In genomic region chr15:39783244-39783820, GRCh38 we compare ENCODE assay signal across 8 cellular contexts. TPM values are rescaled to one million over a fixed set of nuclear protein-coding genes. Genes with fewer than 3 reads are reported as not detected.
DNase-seq lines count a peak whose midpoint lies in the region; ATAC-seq and TF ChIP-seq lines count a peak whose summit lies in the region.

No MANE protein-coding gene starts in this region.

- H2AFZ ChIP-seq in GM23338: peak overlapping the region; percentile 58; the same call in 1 of the 2 replicates
- H2AFZ ChIP-seq in SU-DHL-6 (ENCODE audit: low read depth, low read length, severe bottlenecking): peak overlapping the region; percentile 85

- H3K4me2 ChIP-seq in GM23338 (peak overlapping the region; percentile 94), SU-DHL-6 (ENCODE audit: low read depth, low read length, poor library complexity, severe bottlenecking) (peak overlapping the region; percentile 59)

- peaks cover 51% of the 10 kb centered on the region for H3K4me1 Mint-ChIP-seq in GM23338

- H3K36me3 ChIP-seq in GM23338 (ENCODE audit: insufficient read depth) (no peaks in the 10 kb centered on the region), SU-DHL-6 (ENCODE audit: low read length) (no peaks in the 10 kb centered on the region), rectal smooth muscle tissue (ENCODE audit: control insufficient read depth, insufficient read depth, low read length) (no peaks in the 10 kb centered on the region)

- H3K9me2 ChIP-seq in GM23338 (ENCODE audit: insufficient read depth) (no peaks in the 10 kb centered on the region), SU-DHL-6 (replicated peaks; ENCODE audit: insufficient read depth, low read length) (no peaks in the 10 kb centered on the region)

- H3K4me1 ChIP-seq in GM23338 (ENCODE audit: insufficient read depth) (peaks cover 46% of the 10 kb centered on the region), rectal smooth muscle tissue (ENCODE audit: control insufficient read depth, insufficient read depth, low read length) (no peaks in the 10 kb centered on the region)

- peak overlapping the region; percentile 78 for H3K4me3 Mint-ChIP-seq in GM23338

- H3K9me3 Mint-ChIP-seq in GM23338: no peaks in the 10 kb centered on the region; the same call in 2 of the 3 replicates

- peak overlapping the region; percentile 39 for H3K27ac Mint-ChIP-seq in GM23338

- H3K9ac ChIP-seq in SU-DHL-6 (ENCODE audit: low read length) (peak overlapping the region; percentile 70), rectal smooth muscle tissue (ENCODE audit: low read length) (peak overlapping the region; percentile 80)

- H3K27me3 ChIP-seq in GM23338 (ENCODE audit: insufficient read depth): no peaks in the 10 kb centered on the region
- no peaks in the 10 kb centered on the region for H3K27me3 ChIP-seq in SU-DHL-6 (ENCODE audit: low read length)
- no peaks in the 10 kb centered on the region for H3K27me3 ChIP-seq in rectal smooth muscle tissue (ENCODE audit: control insufficient read depth, insufficient read depth, low read length)

- TF ChIP-seq CTCF in GM23338 (conservative IDR thresholded peaks at IDR 0.05; ENCODE audit: low read depth in 2 of 2) (no peak), SU-DHL-6 (IDR thresholded peaks at IDR 0.05; ENCODE audit: insufficient read depth, low read length, poor library complexity, severe bottlenecking) (no peak), fibroblast of the aortic adventitia (IDR thresholded peaks at IDR 0.05; ENCODE audit: insufficient read depth, low read length) (no peak)

- H3K27ac ChIP-seq in GM23338 (ENCODE audit: low read depth) (peak overlapping the region; percentile 72), SU-DHL-6 (ENCODE audit: low read depth, low read length) (0 out of 2 replicates have a peak overlapping the region, but pooled peaks have one; percentile 22), rectal smooth muscle tissue (ENCODE audit: low read depth, low read length) (peak overlapping the region; percentile 79)

- H3K36me3 Mint-ChIP-seq in GM23338 (ENCODE audit: low read depth): no peaks in the 10 kb centered on the region; the same call in 2 of the 3 replicates

- peak; percentile 2; the same call in 1 of the 3 replicates for ATAC-seq in GM23338
- ATAC-seq in GM21529 (IDR thresholded peaks at IDR 0.05; ENCODE audit: unreplicated experiment): no peak
- ATAC-seq in GM18873 (IDR thresholded peaks at IDR 0.05; ENCODE audit: low FRiP score, unreplicated experiment): no peak

- DNase-seq in GM23338 (ENCODE audit: low spot score) (peak; percentile 32), fibroblast of the aortic adventitia (ENCODE audit: low read depth) (no peak), DMS79 (lab: John Stamatoyannopoulos, UW) (no peak), NCI-H774 (lab: John Stamatoyannopoulos, UW) (no peak)

- no peaks in the 10 kb centered on the region for H4K20me1 ChIP-seq in GM23338 (replicated peaks; ENCODE audit: insufficient read depth)
- no peaks in the 10 kb centered on the region for H4K20me1 ChIP-seq in SU-DHL-6 (ENCODE audit: low read depth, low read length)

- peak overlapping the region; percentile 91 for H3K4me3 ChIP-seq in GM23338
- peak overlapping the region; percentile 81 for H3K4me3 ChIP-seq in SU-DHL-6 (ENCODE audit: insufficient read depth, low read length, poor library complexity, severe bottlenecking)
- H3K4me3 ChIP-seq in fibroblast of the aortic adventitia (ENCODE audit: low read depth, low read length): peak overlapping the region; percentile 93
- H3K4me3 ChIP-seq in rectal smooth muscle tissue (ENCODE audit: low read length): peak overlapping the region; percentile 99

- no peaks in the 10 kb centered on the region; the same call in 1 of the 2 replicates for H3F3A ChIP-seq in GM23338 (replicated peaks; ENCODE audit: low read depth)
- peaks cover 4% of the 10 kb centered on the region; the same call in 1 of the 2 replicates for H3F3A ChIP-seq in SU-DHL-6 (ENCODE audit: insufficient read depth)

- H3K27me3 Mint-ChIP-seq in GM23338 (ENCODE audit: insufficient read depth, low read depth, poor library complexity): peaks cover 2% of the 10 kb centered on the region

- H3K79me2 ChIP-seq in GM23338 (replicated peaks; ENCODE audit: insufficient read depth) (peaks cover 27% of the 10 kb centered on the region), SU-DHL-6 (ENCODE audit: insufficient read depth, low read length) (no peaks in the 10 kb centered on the region)

- no peaks in the 10 kb centered on the region for H3K9me3 ChIP-seq in SU-DHL-6 (ENCODE audit: insufficient read depth, low read length)

TF ChIP-seq in GM23338, 12 proteins besides CTCF, POLR2A, EP300 and RAD21:
- TF ChIP-seq ZNF331 (CRISPR knock-in tag; IDR thresholded peaks at IDR 0.05; ENCODE audit: low read depth): no peak

RNA-seq across cellular contexts. Expression of gene FSIP1, which starts 0.7 kb away (rescaled TPM):
- total RNA-seq in GM23338 (2014; rRNA removed; shearing (Covaris generic)): 0.70 and 2.1 TPM in 2 replicates
- polyA plus RNA-seq in GM23338 (2016; fragmentation: Nextera tagmentation; extraction: Ambion mirVana): 0.68 and 0.92 TPM in 2 replicates
- 1.4 and 4.2 TPM in 2 replicates for total RNA-seq in fibroblast of the aortic adventitia (ENCODE audit: low replicate concordance)

Comparison
In these comparisons a context has a peak if more than half of its experiments do, and no peak if none do; other contexts are left out.
1. H3K27ac ChIP-seq: peak in every context shown above with its lines; median percentile 79 in rectal smooth muscle tissue; 72 in GM23338; 22 in SU-DHL-6.